In the genomic region with DNA sequence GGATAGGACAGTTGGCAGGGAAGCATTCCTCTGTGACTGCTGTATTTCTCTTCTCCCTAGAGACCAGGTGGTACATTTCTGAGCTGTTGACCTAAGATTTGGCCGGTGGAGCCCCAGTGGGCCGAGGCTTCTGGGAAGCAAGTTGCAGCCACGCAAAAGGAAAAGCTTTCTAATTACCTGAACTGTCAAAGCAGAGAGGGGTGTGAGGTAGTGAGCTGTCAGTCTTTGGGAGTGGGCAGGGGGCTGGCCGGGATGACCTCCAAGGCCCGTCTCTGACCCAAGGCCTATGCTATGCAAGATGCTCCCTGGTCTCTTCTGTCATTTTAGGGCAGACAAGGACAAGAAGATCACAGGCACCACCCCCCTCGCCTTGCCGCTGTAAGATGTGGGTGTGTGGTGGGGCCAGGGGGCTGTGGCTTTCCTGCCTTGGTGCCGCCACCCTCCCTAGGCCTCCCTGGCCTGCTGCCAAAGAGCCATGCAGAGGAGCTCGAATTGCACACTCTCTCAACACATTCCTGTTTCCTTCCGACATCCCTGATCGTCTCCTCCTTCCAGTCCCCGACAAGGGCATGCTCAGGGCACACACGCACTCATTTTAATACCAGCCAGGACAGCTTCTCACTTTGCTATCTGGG, we compare ENCODE assay signal across 8 cellular contexts. TPM values are rescaled to one million over a fixed set of nuclear protein-coding genes. Genes with fewer than 3 reads are reported as not detected.
A peak's percentile ranks its signal among the peaks of the same experiment; 100 is the strongest.
DNase-seq lines count a peak whose midpoint lies in the region; TF ChIP-seq lines count a peak whose summit lies in the region.

No MANE protein-coding gene starts in this region.

- peaks cover 30% of the 10 kb centered on the region for H3K4me1 Mint-ChIP-seq in activated naive CD8-positive, alpha-beta T cell (ENCODE audit: low read depth)
- peaks cover 58% of the 10 kb centered on the region for H3K4me1 Mint-ChIP-seq in mesothelial cell of epicardium

- H3K9me3 Mint-ChIP-seq in activated naive CD8-positive, alpha-beta T cell (ENCODE audit: low read depth), result no peaks in the 10 kb centered on the region
- no peaks in the 10 kb centered on the region for H3K9me3 Mint-ChIP-seq in mesothelial cell of epicardium

- H3K4me3 Mint-ChIP-seq in activated naive CD8-positive, alpha-beta T cell, result peak overlapping the region; percentile 38
- H3K4me3 Mint-ChIP-seq in mesothelial cell of epicardium, result peak overlapping the region; percentile 35

- H3K27me3 Mint-ChIP-seq in activated naive CD8-positive, alpha-beta T cell, result peaks cover 21% of the 10 kb centered on the region
- H3K27me3 Mint-ChIP-seq in mesothelial cell of epicardium (ENCODE audit: low read depth), result no peaks in the 10 kb centered on the region

- no peak for TF ChIP-seq CTCF in mesothelial cell of epicardium (IDR thresholded peaks at IDR 0.05; ENCODE audit: unreplicated experiment)

- H3K36me3 Mint-ChIP-seq in activated naive CD8-positive, alpha-beta T cell, result no peaks in the 10 kb centered on the region
- no peaks in the 10 kb centered on the region for H3K36me3 Mint-ChIP-seq in mesothelial cell of epicardium

- in situ Hi-C loops in G401 (cut with HindIII; ENCODE audit: low sequenced_read_pairs), result no loop called here

- intact Hi-C loops in posterior vena cava (cut with DNase I), result no loop called here

- no peak overlapping the region for H3K27ac Mint-ChIP-seq in activated naive CD8-positive, alpha-beta T cell
- H3K27ac Mint-ChIP-seq in mesothelial cell of epicardium, result peak overlapping the region; percentile 93

- DNase-seq in NCI-H1694 (lab: John Stamatoyannopoulos, UW) (peak; percentile 4), NCI-H1694 treated with DMSO at 0.1 percent for 48 hours (lab: John Stamatoyannopoulos, UW) (no peak), SK-N-DZ (ENCODE audit: low spot score) (peak; percentile 3), mesothelial cell of epicardium (ENCODE audit: low spot score in 2 of 2, unreplicated experiment in 2 of 2) (peak; percentile 79 to 91), G401 (ENCODE audit: low spot score) (no peak), posterior vena cava (ENCODE audit: low spot score) (no peak)
- DNase-seq in stimulated activated naive CD4-positive, alpha-beta T cell treated with Interleukin-2 at 50 U/mL for 16 hours (lab: John Stamatoyannopoulos, UW), result peak; percentile 62

RNA-seq across cellular contexts. Expression of gene PADI1, which starts 7.7 kb away (rescaled TPM):
- polyA plus RNA-seq in SK-N-DZ (2014; cell fraction: cytosol; rRNA removed), result not detected in 2 replicates
- polyA plus RNA-seq in SK-N-DZ (2014; cell fraction: nucleus; rRNA removed), result not detected in 2 replicates
- 0.09 TPM in 1 of 3 replicates, not detected in the others for total RNA-seq in mesothelial cell of epicardium
- total RNA-seq in G401 (2014; rRNA removed; shearing (Covaris generic)), result not detected in 2 replicates
- total RNA-seq in posterior vena cava, result not detected

RNA-seq across cellular contexts. Expression of gene PADI3, which starts 36.3 kb away (rescaled TPM):
- not detected in 2 replicates for polyA plus RNA-seq in SK-N-DZ (2014; cell fraction: cytosol; rRNA removed)
- polyA plus RNA-seq in SK-N-DZ (2014; cell fraction: nucleus; rRNA removed), result not detected in 2 replicates
- total RNA-seq in mesothelial cell of epicardium, result 0.07 TPM in 1 of 3 replicates, not detected in the others
- 0.31 and 0.41 TPM in 2 replicates for total RNA-seq in G401 (2014; rRNA removed; shearing (Covaris generic))
- not detected for total RNA-seq in posterior vena cava

Comparison
In these comparisons a context has a peak if more than half of its experiments do, and no peak if none do; other contexts are left out.
1. DNase-seq: peak in NCI-H1694 (single experiment), SK-N-DZ (single experiment), mesothelial cell of epicardium (2 of 2) and stimulated activated naive CD4-positive, alpha-beta T cell treated with Interleukin-2 at 50 U/mL for 16 hours (single experiment); none in NCI-H1694 treated with DMSO at 0.1 percent for 48 hours (single experiment), G401 (single experiment) and posterior vena cava (single experiment).